Comparison of ENCODE assay signal across 1 cellular context in the genomic region with DNA sequence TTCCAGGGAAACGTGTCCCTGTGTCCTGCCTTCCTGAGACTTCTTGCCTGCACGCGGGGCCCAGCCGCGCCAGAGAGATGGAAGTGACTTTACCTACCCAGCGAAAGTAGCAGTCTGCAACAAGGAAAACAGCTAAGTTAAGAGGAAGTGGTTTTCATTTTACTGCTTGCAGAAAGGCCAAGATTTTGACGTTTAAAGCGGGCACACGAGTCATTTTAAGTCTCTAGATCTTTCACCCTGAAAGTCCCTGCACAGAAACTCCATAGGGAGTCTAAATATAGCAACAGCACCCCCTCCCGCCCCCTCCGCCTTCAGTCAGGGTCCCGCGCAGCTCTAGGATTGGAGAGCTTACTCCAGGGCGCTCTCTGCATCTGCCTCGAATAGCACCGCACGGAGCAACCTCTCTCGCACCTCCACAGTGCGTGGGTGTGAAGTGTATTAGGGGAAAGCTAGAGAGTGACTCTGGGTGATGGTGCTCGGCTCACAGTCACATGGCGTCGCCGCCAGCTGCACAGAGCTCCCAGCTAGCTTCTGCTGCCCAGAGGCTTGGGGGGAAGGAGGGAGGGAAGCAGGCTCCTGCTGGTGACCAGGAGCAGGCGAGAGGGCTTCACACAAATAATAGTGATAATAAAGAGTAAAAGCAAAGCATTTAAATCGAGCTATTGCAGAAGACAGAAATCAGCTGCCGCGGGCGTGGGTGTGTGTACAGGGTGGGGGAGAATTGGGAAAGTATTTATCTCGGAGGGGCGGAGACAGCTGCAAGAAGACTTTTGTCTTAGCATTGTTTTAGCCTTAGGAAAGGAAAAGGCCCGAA.
TF ChIP-seq lines count a peak whose summit lies in the region.

No MANE protein-coding gene starts in this region.

TF ChIP-seq in H1, 55 proteins besides CTCF, POLR2A, EP300 and RAD21:
- no peak for TF ChIP-seq HDAC6 (IDR thresholded peaks at IDR 0.05; ENCODE audit: low read depth, low read length)
- peak; percentile 38; the same call in 1 of the 2 replicates for TF ChIP-seq EGR1 (IDR thresholded peaks at IDR 0.05; ENCODE audit: borderline replicate concordance, low read depth, low read length)
- TF ChIP-seq RNF2 (IDR thresholded peaks at IDR 0.05; ENCODE audit: borderline replicate concordance, low read depth, low read length, missing control alignments, poor library complexity, severe bottlenecking), result no peak
- TF ChIP-seq, protein P1, sequence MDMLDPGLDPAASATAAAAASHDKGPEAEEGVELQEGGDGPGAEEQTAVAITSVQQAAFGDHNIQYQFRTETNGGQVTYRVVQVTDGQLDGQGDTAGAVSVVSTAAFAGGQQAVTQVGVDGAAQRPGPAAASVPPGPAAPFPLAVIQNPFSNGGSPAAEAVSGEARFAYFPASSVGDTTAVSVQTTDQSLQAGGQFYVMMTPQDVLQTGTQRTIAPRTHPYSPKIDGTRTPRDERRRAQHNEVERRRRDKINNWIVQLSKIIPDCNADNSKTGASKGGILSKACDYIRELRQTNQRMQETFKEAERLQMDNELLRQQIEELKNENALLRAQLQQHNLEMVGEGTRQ (IDR thresholded peaks at IDR 0.05; ENCODE audit: low read length), result peak; percentile 9; the same call in 1 of the 2 replicates
- TF ChIP-seq, protein P2, sequence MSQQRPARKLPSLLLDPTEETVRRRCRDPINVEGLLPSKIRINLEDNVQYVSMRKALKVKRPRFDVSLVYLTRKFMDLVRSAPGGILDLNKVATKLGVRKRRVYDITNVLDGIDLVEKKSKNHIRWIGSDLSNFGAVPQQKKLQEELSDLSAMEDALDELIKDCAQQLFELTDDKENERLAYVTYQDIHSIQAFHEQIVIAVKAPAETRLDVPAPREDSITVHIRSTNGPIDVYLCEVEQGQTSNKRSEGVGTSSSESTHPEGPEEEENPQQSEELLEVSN (IDR thresholded peaks at IDR 0.05), result peak; percentile 84
- TF ChIP-seq, protein P3, sequence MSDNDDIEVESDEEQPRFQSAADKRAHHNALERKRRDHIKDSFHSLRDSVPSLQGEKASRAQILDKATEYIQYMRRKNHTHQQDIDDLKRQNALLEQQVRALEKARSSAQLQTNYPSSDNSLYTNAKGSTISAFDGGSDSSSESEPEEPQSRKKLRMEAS (IDR thresholded peaks at IDR 0.05), result peak; percentile 86
- TF ChIP-seq POU5F1 (IDR thresholded peaks at IDR 0.05; ENCODE audit: low read depth, low read length), result no peak
- peak; percentile 65 for TF ChIP-seq KDM4A (IDR thresholded peaks at IDR 0.05; ENCODE audit: low read depth, low read length, severe bottlenecking)
